In the genomic region with DNA sequence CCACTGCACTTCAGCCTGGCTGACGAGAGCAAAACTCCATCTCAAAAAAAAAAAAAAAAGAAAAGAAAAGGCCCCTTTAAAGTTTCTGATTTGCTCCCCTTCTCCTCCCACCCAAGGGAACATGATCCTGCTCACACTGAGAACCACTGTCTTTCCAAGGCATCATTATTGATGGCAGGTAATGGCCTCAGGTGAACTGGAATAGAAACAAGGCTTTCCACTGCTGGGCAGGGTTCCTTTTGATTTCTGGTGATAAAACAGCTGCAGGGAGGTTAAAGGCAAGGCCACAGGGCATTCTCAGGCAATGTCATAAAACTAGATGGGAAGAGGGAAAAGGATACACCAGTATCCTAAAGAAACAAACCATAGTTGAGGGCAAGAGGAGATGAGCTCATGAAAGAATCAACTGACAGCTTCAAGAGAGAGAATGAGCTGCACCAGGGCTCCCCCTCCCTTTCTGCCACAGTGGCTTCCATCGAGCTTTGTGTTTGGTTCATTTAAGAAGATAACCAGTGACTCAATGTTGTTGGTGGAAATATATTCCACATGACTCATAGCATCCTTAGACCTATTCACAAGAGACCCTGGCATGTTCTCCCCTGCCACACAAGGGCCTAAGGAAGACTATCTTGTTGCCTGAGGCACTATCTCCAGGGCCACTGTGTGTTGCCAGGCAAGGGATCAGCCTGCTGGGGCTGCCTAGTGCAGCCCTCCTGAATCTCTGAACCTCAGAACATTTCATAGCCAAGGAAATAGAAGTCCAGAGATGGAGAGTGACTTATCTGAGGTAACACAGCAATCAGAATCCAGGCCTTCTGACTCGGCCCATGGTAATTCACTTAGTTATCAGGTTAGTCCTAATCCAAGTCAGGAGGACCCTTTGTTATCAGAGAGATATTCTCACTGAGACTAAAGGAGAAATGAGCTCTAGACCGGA, we compare ENCODE assay signal across 10 cellular contexts.
A peak's percentile ranks its signal among the peaks of the same experiment; 100 is the strongest.
DNase-seq lines count a peak whose midpoint lies in the region; ATAC-seq, FAIRE-seq and TF ChIP-seq lines count a peak whose summit lies in the region.
"Had no signal": no experiment of that assay in that cellular context is flagged by ENCODE, and none has a peak within 500 bp of the region (broad histone marks: within the 10 kb centered on the region; RNA-seq: fewer than 3 reads in every experiment).

No MANE protein-coding gene starts in this region.

- DNase-seq in H54 (ENCODE audit: insufficient read length, low spot score) = peak; percentile 83
- DNase-seq in SK-N-SH = no peak
- DNase-seq in head of caudate nucleus = peak in 38 of 42 donors; percentile 16 to 86 (median 54)
- DNase-seq in NOMO-1 (lab: John Stamatoyannopoulos, UW; ENCODE audit: unreplicated experiment in 2 of 2) = no peak
- DNase-seq: left colon, NCI-H2029 had no signal

- ATAC-seq in HG03521 (IDR thresholded peaks at IDR 0.05; ENCODE audit: unreplicated experiment) (no peak), HG02798 (IDR thresholded peaks at IDR 0.05; ENCODE audit: poor library complexity, unreplicated experiment) (no peak), HG03135 (IDR thresholded peaks at IDR 0.05; ENCODE audit: unreplicated experiment) (no peak)
- ATAC-seq: left colon had no signal

- H3K27ac ChIP-seq in SK-N-SH (ENCODE audit: low read depth in 2 of 2, low read length in 1 of 2) (peak overlapping the region; percentile 18 to 99; a peak in 3 of 4 replicates), skeletal muscle tissue (ENCODE audit: low read depth, low read length) (peak overlapping the region; percentile 34)

- POLR2A ChIA-PET in SK-N-SH (lab: Yijun Ruan, JAX) = no interaction called here

- intact Hi-C loops in head of caudate nucleus (cut with DNase I) = no loop called here

- FAIRE-seq in H54 (lab: Jason Lieb, UNC) = peak; percentile 97

- H3F3A ChIP-seq in SK-N-SH (replicated peaks; ENCODE audit: insufficient read depth) = peaks cover 41% of the 10 kb centered on the region

- peak overlapping the region; percentile 74 for H3K4me2 ChIP-seq in SK-N-SH

- no peaks in the 10 kb centered on the region for H3K9me3 ChIP-seq in SK-N-SH
- no peaks in the 10 kb centered on the region for H3K9me3 ChIP-seq in skeletal muscle tissue (ENCODE audit: control insufficient read depth in 3 of 3, low read length in 3 of 3)

- H4K20me1 ChIP-seq in SK-N-SH (ENCODE audit: insufficient read depth) = no peaks in the 10 kb centered on the region

- no peak overlapping the region for H2AFZ ChIP-seq in SK-N-SH (ENCODE audit: low read depth)

- TF ChIP-seq RAD21 in SK-N-SH (IDR thresholded peaks at IDR 0.05; ENCODE audit: low read length) = no peak

- peak overlapping the region; percentile 47; the same call in 1 of the 2 replicates for H3K9ac ChIP-seq in SK-N-SH
- no peak overlapping the region for H3K9ac ChIP-seq in skeletal muscle tissue (ENCODE audit: low read depth in 1 of 3, low read length in 3 of 3)

- peak in 1 of 2 experiments; percentile 95; a peak in 2 of 4 replicates for TF ChIP-seq EP300 in SK-N-SH (IDR thresholded peaks at IDR 0.05; ENCODE audit: borderline replicate concordance in 1 of 2, low read depth in 1 of 2, low read length in 1 of 2)

- H3K4me1 ChIP-seq in SK-N-SH (ENCODE audit: control insufficient read depth in 1 of 2, insufficient read depth in 2 of 2, low read depth in 1 of 2, low read length in 1 of 2) = peaks cover 5 to 40% of the 10 kb centered on the region in 2 experiments; a peak in 3 of 4 replicates
- H3K4me1 ChIP-seq in skeletal muscle tissue (ENCODE audit: control insufficient read depth in 3 of 3, insufficient read depth in 3 of 3, low read length in 3 of 3) = peaks cover 0 to 11% (median 6%) of the 10 kb centered on the region in 3 donors

- H3K9me2 ChIP-seq in SK-N-SH = no peaks in the 10 kb centered on the region

- H3K36me3 ChIP-seq in SK-N-SH (replicated peaks in 1 of 2; ENCODE audit: control insufficient read depth in 1 of 2, insufficient read depth in 2 of 2, low read length in 1 of 2) (peaks cover 15 to 20% of the 10 kb centered on the region in 2 experiments), skeletal muscle tissue (ENCODE audit: control insufficient read depth in 3 of 3, insufficient read depth in 3 of 3, low read length in 3 of 3) (no peaks in the 10 kb centered on the region)

- CTCF ChIA-PET in SK-N-SH (lab: Yijun Ruan, JAX) = interaction anchor here (1.1 to 8.7 kb wide), 3 partner anchors 8 to 306 kb away, joined by 4 to 57 read pairs (median 4); no protein-coding TSS in a partner anchor

- TF ChIP-seq CTCF in SK-N-SH (IDR thresholded peaks at IDR 0.05) = no peak

- WGBS in SK-N-SH (ENCODE audit: low lambda C conversion rate) = 50% methylated on average over 4 of the region's 4 CpGs

- no peaks in the 10 kb centered on the region for H3K79me2 ChIP-seq in SK-N-SH (ENCODE audit: insufficient read depth)

- no peak overlapping the region for H3K4me3 ChIP-seq in SK-N-SH (ENCODE audit: low read depth in 2 of 2, low read length in 1 of 2)
- no peak overlapping the region for H3K4me3 ChIP-seq in skeletal muscle tissue (ENCODE audit: low read length in 3 of 3)

- TF ChIP-seq POLR2A in H54 (IDR thresholded peaks at IDR 0.05; ENCODE audit: low read depth, low read length) = no peak

- no peaks in the 10 kb centered on the region for H3K27me3 ChIP-seq in SK-N-SH (ENCODE audit: insufficient read depth)
- H3K27me3 ChIP-seq in skeletal muscle tissue (ENCODE audit: control insufficient read depth in 3 of 3, insufficient read depth in 3 of 3, low read length in 3 of 3) = no peaks in the 10 kb centered on the region

TF ChIP-seq in SK-N-SH, 30 proteins besides CTCF, POLR2A, EP300 and RAD21 (continues in another document):
- TF ChIP-seq, protein P1, sequence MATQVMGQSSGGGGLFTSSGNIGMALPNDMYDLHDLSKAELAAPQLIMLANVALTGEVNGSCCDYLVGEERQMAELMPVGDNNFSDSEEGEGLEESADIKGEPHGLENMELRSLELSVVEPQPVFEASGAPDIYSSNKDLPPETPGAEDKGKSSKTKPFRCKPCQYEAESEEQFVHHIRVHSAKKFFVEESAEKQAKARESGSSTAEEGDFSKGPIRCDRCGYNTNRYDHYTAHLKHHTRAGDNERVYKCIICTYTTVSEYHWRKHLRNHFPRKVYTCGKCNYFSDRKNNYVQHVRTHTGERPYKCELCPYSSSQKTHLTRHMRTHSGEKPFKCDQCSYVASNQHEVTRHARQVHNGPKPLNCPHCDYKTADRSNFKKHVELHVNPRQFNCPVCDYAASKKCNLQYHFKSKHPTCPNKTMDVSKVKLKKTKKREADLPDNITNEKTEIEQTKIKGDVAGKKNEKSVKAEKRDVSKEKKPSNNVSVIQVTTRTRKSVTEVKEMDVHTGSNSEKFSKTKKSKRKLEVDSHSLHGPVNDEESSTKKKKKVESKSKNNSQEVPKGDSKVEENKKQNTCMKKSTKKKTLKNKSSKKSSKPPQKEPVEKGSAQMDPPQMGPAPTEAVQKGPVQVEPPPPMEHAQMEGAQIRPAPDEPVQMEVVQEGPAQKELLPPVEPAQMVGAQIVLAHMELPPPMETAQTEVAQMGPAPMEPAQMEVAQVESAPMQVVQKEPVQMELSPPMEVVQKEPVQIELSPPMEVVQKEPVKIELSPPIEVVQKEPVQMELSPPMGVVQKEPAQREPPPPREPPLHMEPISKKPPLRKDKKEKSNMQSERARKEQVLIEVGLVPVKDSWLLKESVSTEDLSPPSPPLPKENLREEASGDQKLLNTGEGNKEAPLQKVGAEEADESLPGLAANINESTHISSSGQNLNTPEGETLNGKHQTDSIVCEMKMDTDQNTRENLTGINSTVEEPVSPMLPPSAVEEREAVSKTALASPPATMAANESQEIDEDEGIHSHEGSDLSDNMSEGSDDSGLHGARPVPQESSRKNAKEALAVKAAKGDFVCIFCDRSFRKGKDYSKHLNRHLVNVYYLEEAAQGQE (IDR thresholded peaks at IDR 0.05; ENCODE audit: low read depth, low read length) = no peak
- TF ChIP-seq, protein P2, sequence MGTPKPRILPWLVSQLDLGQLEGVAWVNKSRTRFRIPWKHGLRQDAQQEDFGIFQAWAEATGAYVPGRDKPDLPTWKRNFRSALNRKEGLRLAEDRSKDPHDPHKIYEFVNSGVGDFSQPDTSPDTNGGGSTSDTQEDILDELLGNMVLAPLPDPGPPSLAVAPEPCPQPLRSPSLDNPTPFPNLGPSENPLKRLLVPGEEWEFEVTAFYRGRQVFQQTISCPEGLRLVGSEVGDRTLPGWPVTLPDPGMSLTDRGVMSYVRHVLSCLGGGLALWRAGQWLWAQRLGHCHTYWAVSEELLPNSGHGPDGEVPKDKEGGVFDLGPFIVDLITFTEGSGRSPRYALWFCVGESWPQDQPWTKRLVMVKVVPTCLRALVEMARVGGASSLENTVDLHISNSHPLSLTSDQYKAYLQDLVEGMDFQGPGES (IDR thresholded peaks at IDR 0.05; ENCODE audit: low read depth, low read length) = no peak
- TF ChIP-seq CHD2 (IDR thresholded peaks at IDR 0.05; ENCODE audit: low read length, partially characterized antibody) (no peak), FOXJ3 (CRISPR knock-in tag; IDR thresholded peaks at IDR 0.05) (no peak), TAF1 (IDR thresholded peaks at IDR 0.05; ENCODE audit: borderline replicate concordance, low read depth, low read length) (no peak), NFIC (IDR thresholded peaks at IDR 0.05; ENCODE audit: borderline replicate concordance) (peak; percentile 68), EZH2phosphoT487 (IDR thresholded peaks at IDR 0.05; ENCODE audit: borderline replicate concordance, low read depth) (no peak), GATA2 (CRISPR knock-in tag; IDR thresholded peaks at IDR 0.05) (no peak), GABPA (IDR thresholded peaks at IDR 0.05; ENCODE audit: low read depth) (no peak), RFX5 (IDR thresholded peaks at IDR 0.05; ENCODE audit: low read length) (no peak), RCOR1 (IDR thresholded peaks at IDR 0.05; ENCODE audit: low read length) (no peak; the same call in 1 of the 2 replicates), SMC3 (IDR thresholded peaks at IDR 0.05; ENCODE audit: low read depth, low read length) (no peak)
- TF ChIP-seq, protein P3, sequence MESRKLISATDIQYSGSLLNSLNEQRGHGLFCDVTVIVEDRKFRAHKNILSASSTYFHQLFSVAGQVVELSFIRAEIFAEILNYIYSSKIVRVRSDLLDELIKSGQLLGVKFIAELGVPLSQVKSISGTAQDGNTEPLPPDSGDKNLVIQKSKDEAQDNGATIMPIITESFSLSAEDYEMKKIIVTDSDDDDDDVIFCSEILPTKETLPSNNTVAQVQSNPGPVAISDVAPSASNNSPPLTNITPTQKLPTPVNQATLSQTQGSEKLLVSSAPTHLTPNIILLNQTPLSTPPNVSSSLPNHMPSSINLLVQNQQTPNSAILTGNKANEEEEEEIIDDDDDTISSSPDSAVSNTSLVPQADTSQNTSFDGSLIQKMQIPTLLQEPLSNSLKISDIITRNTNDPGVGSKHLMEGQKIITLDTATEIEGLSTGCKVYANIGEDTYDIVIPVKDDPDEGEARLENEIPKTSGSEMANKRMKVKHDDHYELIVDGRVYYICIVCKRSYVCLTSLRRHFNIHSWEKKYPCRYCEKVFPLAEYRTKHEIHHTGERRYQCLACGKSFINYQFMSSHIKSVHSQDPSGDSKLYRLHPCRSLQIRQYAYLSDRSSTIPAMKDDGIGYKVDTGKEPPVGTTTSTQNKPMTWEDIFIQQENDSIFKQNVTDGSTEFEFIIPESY (IDR thresholded peaks at IDR 0.05; ENCODE audit: borderline replicate concordance, low read depth) = peak; percentile 60; the same call in 1 of the 2 replicates

Comparison
In these comparisons a context has a peak if more than half of its experiments do, and no peak if none do; other contexts are left out.
1. DNase-seq: peak in H54 (single experiment) and head of caudate nucleus (38 of 42); none in SK-N-SH (single experiment) and NOMO-1 (0 of 2).